ENCODE assay signal across 8 cellular contexts in genomic region chrX:155094468-155095061, GRCh38. TPM values are rescaled to one million over a fixed set of nuclear protein-coding genes. Genes with fewer than 3 reads are reported as not detected.
A peak's percentile ranks its signal among the peaks of the same experiment; 100 is the strongest.
DNase-seq lines count a peak whose midpoint lies in the region; ATAC-seq and TF ChIP-seq lines count a peak whose summit lies in the region.

No MANE protein-coding gene starts in this region.

- no peak for TF ChIP-seq POLR2A in erythroblast (IDR thresholded peaks at IDR 0.05; ENCODE audit: low read length)
- TF ChIP-seq POLR2A in vagina (IDR thresholded peaks at IDR 0.05) = no peak

- H3K27me3 ChIP-seq in vagina = no peaks in the 10 kb centered on the region

- intact Hi-C loops in vagina (cut with DNase I) = no loop called here

- no peaks in the 10 kb centered on the region for H3K27me3 Mint-ChIP-seq in progenitor cell of endocrine pancreas

- DNase-seq in stimulated activated naive CD4-positive, alpha-beta T cell (lab: John Stamatoyannopoulos, UW) = peak in 5 of 6 experiments; percentile 3 to 53 (median 16)
- no peak for DNase-seq in stimulated activated naive CD4-positive, alpha-beta T cell treated with Interleukin-2 at 50 U/mL for 16 hours (lab: John Stamatoyannopoulos, UW)
- DNase-seq in SK-MEL-5 (ENCODE audit: low read depth, low spot score) (peak; percentile 55), erythroblast (lab: John Stamatoyannopoulos, UW) (peak; percentile 47 to 66), progenitor cell of endocrine pancreas (ENCODE audit: low spot score, unreplicated experiment) (no peak), vagina (ENCODE audit: extremely low spot score in 2 of 2) (no peak)
- DNase-seq in stimulated activated effector memory CD8-positive, alpha-beta T cell treated with anti-CD3 and anti-CD28 coated beads, Interleukin-12 subunit alpha, Interleukin-12 subunit beta, amount 100 ng/mL, for 72 hours (ENCODE audit: low spot score in 2 of 2) = no peak

- TF ChIP-seq CTCF in progenitor cell of endocrine pancreas (IDR thresholded peaks at IDR 0.05; ENCODE audit: unreplicated experiment) (peak; percentile 68), vagina (IDR thresholded peaks at IDR 0.05) (peak in 1 of 3 experiments; percentile 34)

- no peak overlapping the region for H3K4me3 Mint-ChIP-seq in progenitor cell of endocrine pancreas (ENCODE audit: low read depth)
- H3K4me3 Mint-ChIP-seq in stimulated activated effector memory CD8-positive, alpha-beta T cell treated with anti-CD3 and anti-CD28 coated beads, Interleukin-12 subunit alpha, Interleukin-12 subunit beta, amount 100 ng/mL, for 72 hours = no peak overlapping the region

- no peaks in the 10 kb centered on the region for H3K9me3 ChIP-seq in vagina

- H3K4me1 Mint-ChIP-seq in progenitor cell of endocrine pancreas (ENCODE audit: low read depth) = no peaks in the 10 kb centered on the region
- H3K4me1 Mint-ChIP-seq in stimulated activated effector memory CD8-positive, alpha-beta T cell treated with anti-CD3 and anti-CD28 coated beads, Interleukin-12 subunit alpha, Interleukin-12 subunit beta, amount 100 ng/mL, for 72 hours = peaks cover under 1% of the 10 kb centered on the region

- no peak overlapping the region for H3K27ac ChIP-seq in vagina

- no peak overlapping the region for H3K4me3 ChIP-seq in vagina

- H3K36me3 Mint-ChIP-seq in progenitor cell of endocrine pancreas (ENCODE audit: insufficient read depth) = peaks cover 22% of the 10 kb centered on the region
- peaks cover 73% of the 10 kb centered on the region for H3K36me3 Mint-ChIP-seq in stimulated activated effector memory CD8-positive, alpha-beta T cell treated with anti-CD3 and anti-CD28 coated beads, Interleukin-12 subunit alpha, Interleukin-12 subunit beta, amount 100 ng/mL, for 72 hours

- H3K36me3 ChIP-seq in vagina = no peaks in the 10 kb centered on the region

- in situ Hi-C loops in SK-MEL-5 (cut with HindIII; ENCODE audit: low pct_unique_long_range_greater_than_20kb, low sequenced_read_pairs) = no loop called here

- ATAC-seq in HG03175 (IDR thresholded peaks at IDR 0.05; ENCODE audit: unreplicated experiment) = peak; percentile 61
- no peak for ATAC-seq in stimulated activated effector memory CD8-positive, alpha-beta T cell treated with anti-CD3 and anti-CD28 coated beads, Interleukin-12 subunit alpha, Interleukin-12 subunit beta, amount 100 ng/mL, for 72 hours

- no peaks in the 10 kb centered on the region for H3K4me1 ChIP-seq in vagina

- H3K27ac Mint-ChIP-seq in progenitor cell of endocrine pancreas = no peak overlapping the region
- H3K27ac Mint-ChIP-seq in stimulated activated effector memory CD8-positive, alpha-beta T cell treated with anti-CD3 and anti-CD28 coated beads, Interleukin-12 subunit alpha, Interleukin-12 subunit beta, amount 100 ng/mL, for 72 hours = no peak overlapping the region

- peaks cover 22% of the 10 kb centered on the region for H3K9me3 Mint-ChIP-seq in progenitor cell of endocrine pancreas (ENCODE audit: low read depth)
- no peaks in the 10 kb centered on the region for H3K9me3 Mint-ChIP-seq in stimulated activated effector memory CD8-positive, alpha-beta T cell treated with anti-CD3 and anti-CD28 coated beads, Interleukin-12 subunit alpha, Interleukin-12 subunit beta, amount 100 ng/mL, for 72 hours

RNA-seq across cellular contexts. Expression of gene BRCC3, which starts 23.3 kb away (rescaled TPM):
- total RNA-seq in SK-MEL-5 (2014; rRNA removed; shearing (Covaris generic)) = 6.3 and 8.1 TPM in 2 replicates
- 8.6 and 10.4 TPM in 2 replicates for polyA plus RNA-seq in SK-MEL-5 (2015; cell fraction: cytosol; rRNA removed)
- 8.9 and 12.6 TPM in 2 replicates for polyA plus RNA-seq in SK-MEL-5 (2015; cell fraction: nucleus; rRNA removed)
- 31.4 and 35.6 TPM in 2 replicates for total RNA-seq in progenitor cell of endocrine pancreas
- 11.5 TPM for total RNA-seq in vagina

RNA-seq across cellular contexts. Expression of gene CMC4, which starts 23.6 kb away (rescaled TPM):
- 12.5 and 15.8 TPM in 2 replicates for total RNA-seq in SK-MEL-5 (2014; rRNA removed; shearing (Covaris generic))
- 11.8 and 13.2 TPM in 2 replicates for polyA plus RNA-seq in SK-MEL-5 (2015; cell fraction: cytosol; rRNA removed)
- 2.8 and 4.3 TPM in 2 replicates for polyA plus RNA-seq in SK-MEL-5 (2015; cell fraction: nucleus; rRNA removed)
- total RNA-seq in progenitor cell of endocrine pancreas = 3.4 and 4.3 TPM in 2 replicates
- 21.9 TPM for total RNA-seq in vagina

RNA-seq across cellular contexts. Expression of gene MTCP1, which starts 23.6 kb away (rescaled TPM):
- total RNA-seq in SK-MEL-5 (2014; rRNA removed; shearing (Covaris generic)) = 16.9 and 20.7 TPM in 2 replicates
- polyA plus RNA-seq in SK-MEL-5 (2015; cell fraction: cytosol; rRNA removed) = 2.7 and 4.1 TPM in 2 replicates
- polyA plus RNA-seq in SK-MEL-5 (2015; cell fraction: nucleus; rRNA removed) = 53.7 and 73.1 TPM in 2 replicates
- total RNA-seq in progenitor cell of endocrine pancreas = 13.0 and 15.4 TPM in 2 replicates
- total RNA-seq in vagina = 6.9 TPM

Comparison
In these comparisons a context has a peak if more than half of its experiments do, and no peak if none do; other contexts are left out.
1. DNase-seq: peak in stimulated activated naive CD4-positive, alpha-beta T cell (5 of 6), SK-MEL-5 (single experiment) and erythroblast (2 of 2); none in stimulated activated naive CD4-positive, alpha-beta T cell treated with Interleukin-2 at 50 U/mL for 16 hours (single experiment), progenitor cell of endocrine pancreas (single experiment), stimulated activated effector memory CD8-positive, alpha-beta T cell treated with anti-CD3 and anti-CD28 coated beads, Interleukin-12 subunit alpha, Interleukin-12 subunit beta, amount 100 ng/mL, for 72 hours (0 of 2) and vagina (0 of 2).